9 cellular contexts compared by ENCODE assay signal in the genomic region with DNA sequence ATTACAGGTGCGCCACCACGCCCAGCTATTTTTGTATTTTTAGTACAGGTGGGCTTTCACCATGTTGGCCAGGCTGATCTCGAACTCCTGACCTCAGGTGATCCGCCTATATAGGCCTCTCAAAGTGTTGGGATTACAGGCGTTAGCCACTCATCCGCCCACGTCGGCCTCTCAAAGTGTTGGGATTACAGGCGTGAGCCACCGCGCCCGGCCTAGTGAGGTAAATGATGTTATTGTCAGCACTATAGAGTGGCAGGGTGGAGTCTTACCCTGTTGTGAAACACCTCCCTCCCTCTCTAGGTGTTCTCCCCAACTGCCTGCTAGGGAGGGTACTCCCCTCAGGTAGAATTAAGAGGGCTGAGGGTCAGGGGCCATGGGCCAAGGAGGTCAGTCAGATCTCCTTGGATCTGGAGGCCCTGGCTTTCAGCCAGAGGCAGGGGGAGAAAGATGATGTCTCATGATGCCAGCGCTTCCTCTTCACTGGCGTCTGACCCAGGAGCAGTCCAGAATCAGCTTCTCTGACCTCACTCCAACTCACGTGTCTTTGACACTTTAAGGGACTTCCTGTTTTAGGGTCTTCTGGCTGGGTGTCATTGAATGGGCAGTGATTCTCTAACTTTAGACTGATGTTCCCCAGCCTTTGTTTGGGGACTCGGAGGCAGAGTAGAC. TPM values are rescaled to one million over a fixed set of nuclear protein-coding genes. Genes with fewer than 3 reads are reported as not detected.
DNase-seq lines count a peak whose midpoint lies in the region; ATAC-seq and TF ChIP-seq lines count a peak whose summit lies in the region.
"Had no signal": no experiment of that assay in that cellular context is flagged by ENCODE, and none has a peak within 500 bp of the region (broad histone marks: within the 10 kb centered on the region; RNA-seq: fewer than 3 reads in every experiment).

No MANE protein-coding gene starts in this region.

- H3K4me3 Mint-ChIP-seq in activated T-helper 2 cell treated with anti-CD3 and anti-CD28 coated beads, Interferon-gamma antibody, Interleukin-2, Interleukin-4, amounts not matched to agents 10 μg/mL and 5 μg/mL and 100 μg/mL, durations not matched to agents 14 hours and 24 hours and 36 hours (ENCODE audit: low read depth) = peak overlapping the region; percentile 94

- CTCF ChIA-PET in IMR-90 (lab: Yijun Ruan, JAX) = no interaction called here

- WGBS in IMR-90 (ENCODE audit: extremely low coverage in 2 of 2, insufficient read length in 1 of 2), 2 experiments = 90% methylated on average over 2 of the region's 16 CpGs; no CpG with 5 or more reads in 1 of the 2 experiments

- peaks cover 29% of the 10 kb centered on the region for H3K4me1 Mint-ChIP-seq in activated T-helper 2 cell treated with anti-CD3 and anti-CD28 coated beads, Interferon-gamma antibody, Interleukin-2, Interleukin-4, amounts not matched to agents 10 μg/mL and 5 μg/mL and 100 μg/mL, durations not matched to agents 14 hours and 24 hours and 36 hours (ENCODE audit: low read depth)

- H3K4ac ChIP-seq in IMR-90 (ENCODE audit: low read depth, low read length) = peak overlapping the region; percentile 22; the same call in 1 of the 2 replicates

- no peak overlapping the region for H3K4me2 ChIP-seq in IMR-90 (ENCODE audit: low read depth, low read length)

- H3K27ac ChIP-seq in 22Rv1 = peak overlapping the region; percentile 98
- no peak overlapping the region for H3K27ac ChIP-seq in IMR-90 (ENCODE audit: insufficient read depth, low read length)

- no peak for TF ChIP-seq CTCF in 22Rv1 (IDR thresholded peaks at IDR 0.05)
- no peak for TF ChIP-seq CTCF in IMR-90 (conservative IDR thresholded peaks at IDR 0.05; ENCODE audit: low read depth, low read length)

- no peak overlapping the region for H4K8ac ChIP-seq in IMR-90 (ENCODE audit: low read depth in 2 of 2, low read length in 2 of 2)

- peaks cover 3% of the 10 kb centered on the region; the same call in 1 of the 2 replicates for H3K36me3 ChIP-seq in IMR-90 (ENCODE audit: control insufficient read depth, insufficient read depth, low read length)

- H2BK120ac ChIP-seq in IMR-90 (ENCODE audit: low read depth, low read length) = no peak overlapping the region

- POLR2A ChIA-PET in IMR-90 (lab: Charles Lee; ENCODE audit: unreplicated experiment) = interaction anchor here (0.6 kb wide), 2 partner anchors 18 to 51 kb away, joined by 3 to 4 read pairs; no protein-coding TSS in a partner anchor

- H4K20me1 ChIP-seq in IMR-90 (ENCODE audit: insufficient read depth, low read length) = 0 out of 2 replicates have a peak, but pooled peaks cover 3% of the 10 kb centered on the region

- H3K56ac ChIP-seq in IMR-90 (ENCODE audit: extremely low read depth, insufficient read depth, low read length) = no peak overlapping the region

- no peaks in the 10 kb centered on the region for H3K27me3 Mint-ChIP-seq in activated T-helper 2 cell treated with anti-CD3 and anti-CD28 coated beads, Interferon-gamma antibody, Interleukin-2, Interleukin-4, amounts not matched to agents 10 μg/mL and 5 μg/mL and 100 μg/mL, durations not matched to agents 14 hours and 24 hours and 36 hours (ENCODE audit: low read depth)

- peaks cover 16% of the 10 kb centered on the region for H3K4me1 ChIP-seq in IMR-90 (ENCODE audit: control insufficient read depth, insufficient read depth, low read length)

- no peak overlapping the region for H2BK5ac ChIP-seq in IMR-90 (ENCODE audit: low read depth, low read length, poor library complexity, severe bottlenecking)

- no peaks in the 10 kb centered on the region for H3K9me3 ChIP-seq in IMR-90 (ENCODE audit: control insufficient read depth, insufficient read depth, low read length)

- H3K9ac ChIP-seq in IMR-90 (ENCODE audit: low read depth, low read length) = no peak overlapping the region

- H3K9me1 ChIP-seq in IMR-90 (ENCODE audit: insufficient read depth, low read length) = peaks cover 9% of the 10 kb centered on the region

- no peak overlapping the region for H3K27ac Mint-ChIP-seq in activated T-helper 2 cell treated with anti-CD3 and anti-CD28 coated beads, Interferon-gamma antibody, Interleukin-2, Interleukin-4, amounts not matched to agents 10 μg/mL and 5 μg/mL and 100 μg/mL, durations not matched to agents 14 hours and 24 hours and 36 hours

- BruUV-seq in IMR-90 (replicated peaks; lab: Mats Ljungman, UMichigan) = no TSS peak

- no peak overlapping the region for H2BK20ac ChIP-seq in IMR-90 (ENCODE audit: low read depth, low read length)

- no peak overlapping the region for H3K14ac ChIP-seq in IMR-90 (replicated peaks; ENCODE audit: low read depth, low read length)

- no peak for TF ChIP-seq RAD21 in IMR-90 (IDR thresholded peaks at IDR 0.05; ENCODE audit: low read length)

- peak overlapping the region; percentile 58 for H2AK9ac ChIP-seq in IMR-90 (replicated peaks; ENCODE audit: low read depth, low read length, poor library complexity)

- intact Hi-C loops in IMR-90 (cut with micrococcal nuclease) = no loop called here
- intact Hi-C loops in activated T-helper 2 cell treated with anti-CD3 and anti-CD28 coated beads, Interferon-gamma antibody, Interleukin-2, Interleukin-4, amounts not matched to agents 10 μg/mL and 5 μg/mL and 100 μg/mL, durations not matched to agents 14 hours and 24 hours and 36 hours (cut with micrococcal nuclease) = no loop called here

- no peak overlapping the region for H2AFZ ChIP-seq in IMR-90 (replicated peaks; ENCODE audit: low read length, poor library complexity)

- no peaks in the 10 kb centered on the region for H3K9me3 Mint-ChIP-seq in activated T-helper 2 cell treated with anti-CD3 and anti-CD28 coated beads, Interferon-gamma antibody, Interleukin-2, Interleukin-4, amounts not matched to agents 10 μg/mL and 5 μg/mL and 100 μg/mL, durations not matched to agents 14 hours and 24 hours and 36 hours

- no peak overlapping the region for H3K18ac ChIP-seq in IMR-90 (ENCODE audit: low read depth, low read length)

- no peak overlapping the region for H3K23ac ChIP-seq in IMR-90 (ENCODE audit: low read depth, low read length)

- no peak overlapping the region for H2BK15ac ChIP-seq in IMR-90 (ENCODE audit: low read depth, low read length)

- peaks cover 7% of the 10 kb centered on the region for H3K36me3 Mint-ChIP-seq in activated T-helper 2 cell treated with anti-CD3 and anti-CD28 coated beads, Interferon-gamma antibody, Interleukin-2, Interleukin-4, amounts not matched to agents 10 μg/mL and 5 μg/mL and 100 μg/mL, durations not matched to agents 14 hours and 24 hours and 36 hours (ENCODE audit: low read depth)

- no peak overlapping the region for H4K91ac ChIP-seq in IMR-90 (ENCODE audit: insufficient read depth, low read depth, low read length)

- 0 out of 2 replicates have a peak overlapping the region, but pooled peaks have one; percentile 23 for H2AK5ac ChIP-seq in IMR-90 (ENCODE audit: low read depth, low read length)

- DNase-seq in IMR-90 = no peak
- DNase-seq in activated T-helper 2 cell treated with anti-CD3 and anti-CD28 coated beads, Interferon-gamma antibody, Interleukin-2, Interleukin-4, amounts not matched to agents 10 μg/mL and 5 μg/mL and 100 μg/mL, durations not matched to agents 14 hours and 24 hours and 36 hours (ENCODE audit: low spot score) = no peak
- peak; percentile 26 for DNase-seq in midbrain (lab: John Stamatoyannopoulos, UW)
- no peak for DNase-seq in activated CD4-positive, CD25-positive, alpha-beta regulatory T cell treated with anti-CD3 and anti-CD28 coated beads, Interleukin-2, amount 50 U/mL, for 72 hours
- no peak for DNase-seq in NCI-H2081 (lab: John Stamatoyannopoulos, UW)
- no peak for DNase-seq in DMS79 treated with DMSO at 0.1 percent for 48 hours (lab: John Stamatoyannopoulos, UW)
- DNase-seq: DMS79 had no signal

- no peak overlapping the region for H4K5ac ChIP-seq in IMR-90 (ENCODE audit: low read depth, low read length)

- ATAC-seq in IMR-90 (ENCODE audit: low read depth) (no peak), GM19324 (IDR thresholded peaks at IDR 0.05; ENCODE audit: low FRiP score, unreplicated experiment) (no peak)

- in situ Hi-C loops in IMR-90 (cut with MboI; ENCODE audit: low sequenced_read_pairs) = no loop called here

- peaks cover 22 to 56% of the 10 kb centered on the region in 2 experiments for H3K79me1 ChIP-seq in IMR-90 (ENCODE audit: low read depth in 1 of 2, low read length in 2 of 2)

- TF ChIP-seq POLR2A in IMR-90 (IDR thresholded peaks at IDR 0.05; ENCODE audit: low read depth, low read length) = no peak

- H3K27me3 ChIP-seq in IMR-90 (ENCODE audit: control insufficient read depth, insufficient read depth, low read length) = peaks cover under 1% of the 10 kb centered on the region; the same call in 1 of the 2 replicates

- dilution Hi-C loops in IMR-90 (cut with HindIII; ENCODE audit: low sequenced_read_pairs, unreplicated experiment) = no loop called here

- no peak overlapping the region for H3K4me3 ChIP-seq in IMR-90 (ENCODE audit: insufficient read depth, low read depth, low read length)

RNA-seq across cellular contexts. Expression of a gene that starts 2.0 kb away (rescaled TPM):
- 17.2 and 19.7 TPM in 2 replicates for total RNA-seq in IMR-90 (2012; rRNA removed)
- 48.5 and 50.4 TPM in 2 replicates for polyA plus RNA-seq in IMR-90 (2012; rRNA removed)
- polyA plus RNA-seq in IMR-90 (2012; cell fraction: cytosol; rRNA removed) = 17.9 and 26.5 TPM in 2 replicates
- 243 and 309 TPM in 2 replicates for polyA plus RNA-seq in IMR-90 (2012; cell fraction: nucleus; rRNA removed; ENCODE audit: low replicate concordance)
- 69.3 and 71.2 TPM in 2 replicates for total RNA-seq in activated T-helper 2 cell treated with anti-CD3 and anti-CD28 coated beads, Interferon-gamma antibody, Interleukin-2, Interleukin-4, amounts not matched to agents 10 μg/mL and 5 μg/mL and 100 μg/mL, durations not matched to agents 14 hours and 24 hours and 36 hours

RNA-seq across cellular contexts. Expression of a gene that starts 28.9 kb away (rescaled TPM):
- total RNA-seq in IMR-90 (2012; rRNA removed) = 8.8 and 10.8 TPM in 2 replicates
- 30.0 and 33.3 TPM in 2 replicates for polyA plus RNA-seq in IMR-90 (2012; rRNA removed)
- polyA plus RNA-seq in IMR-90 (2012; cell fraction: cytosol; rRNA removed) = 11.6 and 27.3 TPM in 2 replicates
- polyA plus RNA-seq in IMR-90 (2012; cell fraction: nucleus; rRNA removed; ENCODE audit: low replicate concordance) = 67.7 and 113 TPM in 2 replicates
- 117 and 122 TPM in 2 replicates for total RNA-seq in activated T-helper 2 cell treated with anti-CD3 and anti-CD28 coated beads, Interferon-gamma antibody, Interleukin-2, Interleukin-4, amounts not matched to agents 10 μg/mL and 5 μg/mL and 100 μg/mL, durations not matched to agents 14 hours and 24 hours and 36 hours

RNA-seq across cellular contexts. Expression of a gene that starts 30.7 kb away (rescaled TPM):
- total RNA-seq in IMR-90 (2012; rRNA removed) = not detected in 2 replicates
- not detected in 2 replicates for polyA plus RNA-seq in IMR-90 (2012; rRNA removed)
- not detected in 2 replicates for polyA plus RNA-seq in IMR-90 (2012; cell fraction: cytosol; rRNA removed)
- polyA plus RNA-seq in IMR-90 (2012; cell fraction: nucleus; rRNA removed; ENCODE audit: low replicate concordance) = not detected in 2 replicates
- total RNA-seq in activated T-helper 2 cell treated with anti-CD3 and anti-CD28 coated beads, Interferon-gamma antibody, Interleukin-2, Interleukin-4, amounts not matched to agents 10 μg/mL and 5 μg/mL and 100 μg/mL, durations not matched to agents 14 hours and 24 hours and 36 hours = not detected in 2 replicates

RNA-seq across cellular contexts. Expression of a gene that starts 47.9 kb away (rescaled TPM):
- 5.4 and 5.6 TPM in 2 replicates for total RNA-seq in IMR-90 (2012; rRNA removed)
- polyA plus RNA-seq in IMR-90 (2012; rRNA removed) = 24.1 and 26.5 TPM in 2 replicates
- polyA plus RNA-seq in IMR-90 (2012; cell fraction: cytosol; rRNA removed) = 17.9 and 18.9 TPM in 2 replicates
- polyA plus RNA-seq in IMR-90 (2012; cell fraction: nucleus; rRNA removed; ENCODE audit: low replicate concordance) = 4.8 and 10.9 TPM in 2 replicates
- total RNA-seq in activated T-helper 2 cell treated with anti-CD3 and anti-CD28 coated beads, Interferon-gamma antibody, Interleukin-2, Interleukin-4, amounts not matched to agents 10 μg/mL and 5 μg/mL and 100 μg/mL, durations not matched to agents 14 hours and 24 hours and 36 hours = 40.1 and 41.9 TPM in 2 replicates

RNA-seq across cellular contexts. Expression of a gene that starts 50.3 kb away (rescaled TPM):
- 4.7 and 6.1 TPM in 2 replicates for total RNA-seq in IMR-90 (2012; rRNA removed)
- 47.3 and 59.2 TPM in 2 replicates for polyA plus RNA-seq in IMR-90 (2012; rRNA removed)
- 34.5 and 61.4 TPM in 2 replicates for polyA plus RNA-seq in IMR-90 (2012; cell fraction: cytosol; rRNA removed)
- 18.1 and 44.7 TPM in 2 replicates for polyA plus RNA-seq in IMR-90 (2012; cell fraction: nucleus; rRNA removed; ENCODE audit: low replicate concordance)
- 0.74 and 1.1 TPM in 2 replicates for total RNA-seq in activated T-helper 2 cell treated with anti-CD3 and anti-CD28 coated beads, Interferon-gamma antibody, Interleukin-2, Interleukin-4, amounts not matched to agents 10 μg/mL and 5 μg/mL and 100 μg/mL, durations not matched to agents 14 hours and 24 hours and 36 hours
